In the genomic region with DNA sequence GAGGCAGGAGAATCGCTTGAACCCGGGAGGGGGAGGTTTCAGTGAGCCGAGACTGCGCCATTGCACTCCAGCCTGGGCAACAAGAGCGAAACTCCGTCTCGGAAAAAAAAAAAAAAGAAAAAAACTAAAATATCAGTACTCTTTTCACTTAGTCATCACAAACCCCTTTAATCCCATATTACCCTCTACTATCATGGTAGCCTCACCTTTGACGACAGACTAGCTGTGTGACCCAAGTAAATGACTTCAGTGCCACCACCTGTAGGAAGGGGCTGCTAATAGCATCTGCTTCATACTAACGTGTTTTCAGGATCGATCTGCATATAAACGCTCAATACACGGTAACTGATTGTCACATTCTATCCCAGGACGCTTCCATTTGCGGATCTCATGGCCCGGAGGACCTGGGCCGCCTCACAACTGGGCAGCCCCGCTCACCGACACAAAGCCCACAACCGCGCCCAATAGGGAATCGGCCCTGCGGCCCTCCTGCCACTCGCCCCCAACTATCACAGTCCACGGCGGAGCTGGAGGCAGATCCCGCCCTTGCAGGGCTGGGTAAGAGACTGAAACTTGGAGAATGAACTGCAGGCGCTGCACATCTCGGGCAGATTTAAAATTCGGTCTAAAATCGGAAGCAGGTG, we compare ENCODE assay signal across 1 cellular context.
TF ChIP-seq lines count a peak whose summit lies in the region.

No MANE protein-coding gene starts in this region.

TF ChIP-seq in HepG2, 621 proteins besides CTCF, POLR2A, EP300 and RAD21 (continued from another document and continues in another):
- TF ChIP-seq, protein P1, sequence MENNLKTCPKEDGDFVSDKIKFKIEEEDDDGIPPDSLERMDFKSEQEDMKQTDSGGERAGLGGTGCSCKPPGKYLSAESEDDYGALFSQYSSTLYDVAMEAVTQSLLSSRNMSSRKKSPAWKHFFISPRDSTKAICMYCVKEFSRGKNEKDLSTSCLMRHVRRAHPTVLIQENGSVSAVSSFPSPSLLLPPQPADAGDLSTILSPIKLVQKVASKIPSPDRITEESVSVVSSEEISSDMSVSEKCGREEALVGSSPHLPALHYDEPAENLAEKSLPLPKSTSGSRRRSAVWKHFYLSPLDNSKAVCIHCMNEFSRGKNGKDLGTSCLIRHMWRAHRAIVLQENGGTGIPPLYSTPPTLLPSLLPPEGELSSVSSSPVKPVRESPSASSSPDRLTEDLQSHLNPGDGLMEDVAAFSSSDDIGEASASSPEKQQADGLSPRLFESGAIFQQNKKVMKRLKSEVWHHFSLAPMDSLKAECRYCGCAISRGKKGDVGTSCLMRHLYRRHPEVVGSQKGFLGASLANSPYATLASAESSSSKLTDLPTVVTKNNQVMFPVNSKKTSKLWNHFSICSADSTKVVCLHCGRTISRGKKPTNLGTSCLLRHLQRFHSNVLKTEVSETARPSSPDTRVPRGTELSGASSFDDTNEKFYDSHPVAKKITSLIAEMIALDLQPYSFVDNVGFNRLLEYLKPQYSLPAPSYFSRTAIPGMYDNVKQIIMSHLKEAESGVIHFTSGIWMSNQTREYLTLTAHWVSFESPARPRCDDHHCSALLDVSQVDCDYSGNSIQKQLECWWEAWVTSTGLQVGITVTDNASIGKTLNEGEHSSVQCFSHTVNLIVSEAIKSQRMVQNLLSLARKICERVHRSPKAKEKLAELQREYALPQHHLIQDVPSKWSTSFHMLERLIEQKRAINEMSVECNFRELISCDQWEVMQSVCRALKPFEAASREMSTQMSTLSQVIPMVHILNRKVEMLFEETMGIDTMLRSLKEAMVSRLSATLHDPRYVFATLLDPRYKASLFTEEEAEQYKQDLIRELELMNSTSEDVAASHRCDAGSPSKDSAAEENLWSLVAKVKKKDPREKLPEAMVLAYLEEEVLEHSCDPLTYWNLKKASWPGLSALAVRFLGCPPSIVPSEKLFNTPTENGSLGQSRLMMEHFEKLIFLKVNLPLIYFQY (CRISPR knock-in tag; IDR thresholded peaks at IDR 0.05; ENCODE audit: borderline replicate concordance): peak; percentile 95; the same call in 1 of the 2 replicates
- TF ChIP-seq ZNF737 (CRISPR knock-in tag; IDR thresholded peaks at IDR 0.05; ENCODE audit: borderline replicate concordance) (no peak), HNRNPLL (IDR thresholded peaks at IDR 0.05; ENCODE audit: low read depth, low read length, poor library complexity, severe bottlenecking) (peak; percentile 25), HNF4A (CRISPR knock-in tag; IDR thresholded peaks at IDR 0.05) (0 out of 2 replicates have a peak, but pooled peaks have one; percentile 17), ZFX (CRISPR knock-in tag; IDR thresholded peaks at IDR 0.05; ENCODE audit: low read depth) (peak; percentile 78), SAP130 (CRISPR knock-in tag; IDR thresholded peaks at IDR 0.05; ENCODE audit: low read depth) (peak; percentile 48; the same call in 1 of the 2 replicates), TOE1 (CRISPR knock-in tag; IDR thresholded peaks at IDR 0.05) (no peak), CCAR2 (optimal IDR thresholded peaks at IDR 0.05; ENCODE audit: low read depth, low read length) (no peak), SALL2 (CRISPR knock-in tag; IDR thresholded peaks at IDR 0.05) (0 out of 2 replicates have a peak, but pooled peaks have one; percentile 17), ISX (CRISPR knock-in tag; conservative IDR thresholded peaks at IDR 0.05) (peak; percentile 3; the same call in 1 of the 2 replicates), PHB2 (IDR thresholded peaks at IDR 0.05; ENCODE audit: partially characterized antibody) (no peak), NPAS2 (CRISPR knock-in tag; IDR thresholded peaks at IDR 0.05; ENCODE audit: borderline replicate concordance) (no peak), ESRRA (CRISPR knock-in tag; IDR thresholded peaks at IDR 0.05; ENCODE audit: low read depth) (no peak), ZC3H4 (CRISPR knock-in tag; IDR thresholded peaks at IDR 0.05; ENCODE audit: borderline replicate concordance) (no peak), SOX6 (IDR thresholded peaks at IDR 0.05) (no peak), SOX6 (CRISPR knock-in tag; IDR thresholded peaks at IDR 0.05) (peak; percentile 25; the same call in 1 of the 2 replicates), KLF15 (CRISPR knock-in tag; IDR thresholded peaks at IDR 0.05; ENCODE audit: borderline replicate concordance) (no peak), ZNF230 (CRISPR knock-in tag; IDR thresholded peaks at IDR 0.05) (peak; percentile 22; the same call in 1 of the 2 replicates), DMAP1 (CRISPR knock-in tag; IDR thresholded peaks at IDR 0.05) (no peak), RFX1 (IDR thresholded peaks at IDR 0.05) (no peak), SPEN (CRISPR knock-in tag; IDR thresholded peaks at IDR 0.05; ENCODE audit: low read depth) (no peak), KLF9 (CRISPR knock-in tag; IDR thresholded peaks at IDR 0.05; ENCODE audit: low read depth) (no peak)
- TF ChIP-seq, protein P2, sequence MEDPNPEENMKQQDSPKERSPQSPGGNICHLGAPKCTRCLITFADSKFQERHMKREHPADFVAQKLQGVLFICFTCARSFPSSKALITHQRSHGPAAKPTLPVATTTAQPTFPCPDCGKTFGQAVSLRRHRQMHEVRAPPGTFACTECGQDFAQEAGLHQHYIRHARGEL (CRISPR knock-in tag; IDR thresholded peaks at IDR 0.05): no peak
- TF ChIP-seq, protein P3, sequence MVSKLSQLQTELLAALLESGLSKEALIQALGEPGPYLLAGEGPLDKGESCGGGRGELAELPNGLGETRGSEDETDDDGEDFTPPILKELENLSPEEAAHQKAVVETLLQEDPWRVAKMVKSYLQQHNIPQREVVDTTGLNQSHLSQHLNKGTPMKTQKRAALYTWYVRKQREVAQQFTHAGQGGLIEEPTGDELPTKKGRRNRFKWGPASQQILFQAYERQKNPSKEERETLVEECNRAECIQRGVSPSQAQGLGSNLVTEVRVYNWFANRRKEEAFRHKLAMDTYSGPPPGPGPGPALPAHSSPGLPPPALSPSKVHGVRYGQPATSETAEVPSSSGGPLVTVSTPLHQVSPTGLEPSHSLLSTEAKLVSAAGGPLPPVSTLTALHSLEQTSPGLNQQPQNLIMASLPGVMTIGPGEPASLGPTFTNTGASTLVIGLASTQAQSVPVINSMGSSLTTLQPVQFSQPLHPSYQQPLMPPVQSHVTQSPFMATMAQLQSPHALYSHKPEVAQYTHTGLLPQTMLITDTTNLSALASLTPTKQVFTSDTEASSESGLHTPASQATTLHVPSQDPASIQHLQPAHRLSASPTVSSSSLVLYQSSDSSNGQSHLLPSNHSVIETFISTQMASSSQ (IDR thresholded peaks at IDR 0.05; ENCODE audit: low read depth): no peak
- TF ChIP-seq, protein P3 (CRISPR knock-in tag; IDR thresholded peaks at IDR 0.05; ENCODE audit: borderline replicate concordance): no peak
- TF ChIP-seq, protein P4, sequence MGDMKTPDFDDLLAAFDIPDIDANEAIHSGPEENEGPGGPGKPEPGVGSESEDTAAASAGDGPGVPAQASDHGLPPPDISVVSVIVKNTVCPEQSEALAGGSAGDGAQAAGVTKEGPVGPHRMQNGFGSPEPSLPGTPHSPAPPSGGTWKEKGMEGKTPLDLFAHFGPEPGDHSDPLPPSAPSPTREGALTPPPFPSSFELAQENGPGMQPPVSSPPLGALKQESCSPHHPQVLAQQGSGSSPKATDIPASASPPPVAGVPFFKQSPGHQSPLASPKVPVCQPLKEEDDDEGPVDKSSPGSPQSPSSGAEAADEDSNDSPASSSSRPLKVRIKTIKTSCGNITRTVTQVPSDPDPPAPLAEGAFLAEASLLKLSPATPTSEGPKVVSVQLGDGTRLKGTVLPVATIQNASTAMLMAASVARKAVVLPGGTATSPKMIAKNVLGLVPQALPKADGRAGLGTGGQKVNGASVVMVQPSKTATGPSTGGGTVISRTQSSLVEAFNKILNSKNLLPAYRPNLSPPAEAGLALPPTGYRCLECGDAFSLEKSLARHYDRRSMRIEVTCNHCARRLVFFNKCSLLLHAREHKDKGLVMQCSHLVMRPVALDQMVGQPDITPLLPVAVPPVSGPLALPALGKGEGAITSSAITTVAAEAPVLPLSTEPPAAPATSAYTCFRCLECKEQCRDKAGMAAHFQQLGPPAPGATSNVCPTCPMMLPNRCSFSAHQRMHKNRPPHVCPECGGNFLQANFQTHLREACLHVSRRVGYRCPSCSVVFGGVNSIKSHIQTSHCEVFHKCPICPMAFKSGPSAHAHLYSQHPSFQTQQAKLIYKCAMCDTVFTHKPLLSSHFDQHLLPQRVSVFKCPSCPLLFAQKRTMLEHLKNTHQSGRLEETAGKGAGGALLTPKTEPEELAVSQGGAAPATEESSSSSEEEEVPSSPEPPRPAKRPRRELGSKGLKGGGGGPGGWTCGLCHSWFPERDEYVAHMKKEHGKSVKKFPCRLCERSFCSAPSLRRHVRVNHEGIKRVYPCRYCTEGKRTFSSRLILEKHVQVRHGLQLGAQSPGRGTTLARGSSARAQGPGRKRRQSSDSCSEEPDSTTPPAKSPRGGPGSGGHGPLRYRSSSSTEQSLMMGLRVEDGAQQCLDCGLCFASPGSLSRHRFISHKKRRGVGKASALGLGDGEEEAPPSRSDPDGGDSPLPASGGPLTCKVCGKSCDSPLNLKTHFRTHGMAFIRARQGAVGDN (CRISPR knock-in tag; IDR thresholded peaks at IDR 0.05): no peak
- TF ChIP-seq, protein P5, sequence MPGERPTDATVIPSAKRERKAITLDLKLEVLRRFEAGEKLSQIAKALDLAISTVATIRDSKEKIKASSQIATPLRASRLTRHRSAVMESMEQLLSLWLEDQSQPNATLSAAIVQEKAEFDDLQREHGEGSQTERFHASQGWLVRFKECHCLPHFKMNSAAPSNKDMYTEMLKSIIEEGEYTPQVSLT (CRISPR knock-in tag; IDR thresholded peaks at IDR 0.05; ENCODE audit: borderline replicate concordance, low read depth): no peak
- TF ChIP-seq, protein P6, sequence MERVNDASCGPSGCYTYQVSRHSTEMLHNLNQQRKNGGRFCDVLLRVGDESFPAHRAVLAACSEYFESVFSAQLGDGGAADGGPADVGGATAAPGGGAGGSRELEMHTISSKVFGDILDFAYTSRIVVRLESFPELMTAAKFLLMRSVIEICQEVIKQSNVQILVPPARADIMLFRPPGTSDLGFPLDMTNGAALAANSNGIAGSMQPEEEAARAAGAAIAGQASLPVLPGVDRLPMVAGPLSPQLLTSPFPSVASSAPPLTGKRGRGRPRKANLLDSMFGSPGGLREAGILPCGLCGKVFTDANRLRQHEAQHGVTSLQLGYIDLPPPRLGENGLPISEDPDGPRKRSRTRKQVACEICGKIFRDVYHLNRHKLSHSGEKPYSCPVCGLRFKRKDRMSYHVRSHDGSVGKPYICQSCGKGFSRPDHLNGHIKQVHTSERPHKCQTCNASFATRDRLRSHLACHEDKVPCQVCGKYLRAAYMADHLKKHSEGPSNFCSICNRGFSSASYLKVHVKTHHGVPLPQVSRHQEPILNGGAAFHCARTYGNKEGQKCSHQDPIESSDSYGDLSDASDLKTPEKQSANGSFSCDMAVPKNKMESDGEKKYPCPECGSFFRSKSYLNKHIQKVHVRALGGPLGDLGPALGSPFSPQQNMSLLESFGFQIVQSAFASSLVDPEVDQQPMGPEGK (CRISPR knock-in tag; IDR thresholded peaks at IDR 0.05): no peak
- TF ChIP-seq, protein P7, sequence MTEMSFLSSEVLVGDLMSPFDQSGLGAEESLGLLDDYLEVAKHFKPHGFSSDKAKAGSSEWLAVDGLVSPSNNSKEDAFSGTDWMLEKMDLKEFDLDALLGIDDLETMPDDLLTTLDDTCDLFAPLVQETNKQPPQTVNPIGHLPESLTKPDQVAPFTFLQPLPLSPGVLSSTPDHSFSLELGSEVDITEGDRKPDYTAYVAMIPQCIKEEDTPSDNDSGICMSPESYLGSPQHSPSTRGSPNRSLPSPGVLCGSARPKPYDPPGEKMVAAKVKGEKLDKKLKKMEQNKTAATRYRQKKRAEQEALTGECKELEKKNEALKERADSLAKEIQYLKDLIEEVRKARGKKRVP (CRISPR knock-in tag; IDR thresholded peaks at IDR 0.05): no peak
- TF ChIP-seq, protein P8, sequence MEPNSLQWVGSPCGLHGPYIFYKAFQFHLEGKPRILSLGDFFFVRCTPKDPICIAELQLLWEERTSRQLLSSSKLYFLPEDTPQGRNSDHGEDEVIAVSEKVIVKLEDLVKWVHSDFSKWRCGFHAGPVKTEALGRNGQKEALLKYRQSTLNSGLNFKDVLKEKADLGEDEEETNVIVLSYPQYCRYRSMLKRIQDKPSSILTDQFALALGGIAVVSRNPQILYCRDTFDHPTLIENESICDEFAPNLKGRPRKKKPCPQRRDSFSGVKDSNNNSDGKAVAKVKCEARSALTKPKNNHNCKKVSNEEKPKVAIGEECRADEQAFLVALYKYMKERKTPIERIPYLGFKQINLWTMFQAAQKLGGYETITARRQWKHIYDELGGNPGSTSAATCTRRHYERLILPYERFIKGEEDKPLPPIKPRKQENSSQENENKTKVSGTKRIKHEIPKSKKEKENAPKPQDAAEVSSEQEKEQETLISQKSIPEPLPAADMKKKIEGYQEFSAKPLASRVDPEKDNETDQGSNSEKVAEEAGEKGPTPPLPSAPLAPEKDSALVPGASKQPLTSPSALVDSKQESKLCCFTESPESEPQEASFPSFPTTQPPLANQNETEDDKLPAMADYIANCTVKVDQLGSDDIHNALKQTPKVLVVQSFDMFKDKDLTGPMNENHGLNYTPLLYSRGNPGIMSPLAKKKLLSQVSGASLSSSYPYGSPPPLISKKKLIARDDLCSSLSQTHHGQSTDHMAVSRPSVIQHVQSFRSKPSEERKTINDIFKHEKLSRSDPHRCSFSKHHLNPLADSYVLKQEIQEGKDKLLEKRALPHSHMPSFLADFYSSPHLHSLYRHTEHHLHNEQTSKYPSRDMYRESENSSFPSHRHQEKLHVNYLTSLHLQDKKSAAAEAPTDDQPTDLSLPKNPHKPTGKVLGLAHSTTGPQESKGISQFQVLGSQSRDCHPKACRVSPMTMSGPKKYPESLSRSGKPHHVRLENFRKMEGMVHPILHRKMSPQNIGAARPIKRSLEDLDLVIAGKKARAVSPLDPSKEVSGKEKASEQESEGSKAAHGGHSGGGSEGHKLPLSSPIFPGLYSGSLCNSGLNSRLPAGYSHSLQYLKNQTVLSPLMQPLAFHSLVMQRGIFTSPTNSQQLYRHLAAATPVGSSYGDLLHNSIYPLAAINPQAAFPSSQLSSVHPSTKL (CRISPR knock-in tag; IDR thresholded peaks at IDR 0.05): 0 out of 2 replicates have a peak, but pooled peaks have one; percentile 11
- TF ChIP-seq, protein P9, sequence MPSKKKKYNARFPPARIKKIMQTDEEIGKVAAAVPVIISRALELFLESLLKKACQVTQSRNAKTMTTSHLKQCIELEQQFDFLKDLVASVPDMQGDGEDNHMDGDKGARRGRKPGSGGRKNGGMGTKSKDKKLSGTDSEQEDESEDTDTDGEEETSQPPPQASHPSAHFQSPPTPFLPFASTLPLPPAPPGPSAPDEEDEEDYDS (CRISPR knock-in tag; IDR thresholded peaks at IDR 0.05): no peak
